In the genomic region with DNA sequence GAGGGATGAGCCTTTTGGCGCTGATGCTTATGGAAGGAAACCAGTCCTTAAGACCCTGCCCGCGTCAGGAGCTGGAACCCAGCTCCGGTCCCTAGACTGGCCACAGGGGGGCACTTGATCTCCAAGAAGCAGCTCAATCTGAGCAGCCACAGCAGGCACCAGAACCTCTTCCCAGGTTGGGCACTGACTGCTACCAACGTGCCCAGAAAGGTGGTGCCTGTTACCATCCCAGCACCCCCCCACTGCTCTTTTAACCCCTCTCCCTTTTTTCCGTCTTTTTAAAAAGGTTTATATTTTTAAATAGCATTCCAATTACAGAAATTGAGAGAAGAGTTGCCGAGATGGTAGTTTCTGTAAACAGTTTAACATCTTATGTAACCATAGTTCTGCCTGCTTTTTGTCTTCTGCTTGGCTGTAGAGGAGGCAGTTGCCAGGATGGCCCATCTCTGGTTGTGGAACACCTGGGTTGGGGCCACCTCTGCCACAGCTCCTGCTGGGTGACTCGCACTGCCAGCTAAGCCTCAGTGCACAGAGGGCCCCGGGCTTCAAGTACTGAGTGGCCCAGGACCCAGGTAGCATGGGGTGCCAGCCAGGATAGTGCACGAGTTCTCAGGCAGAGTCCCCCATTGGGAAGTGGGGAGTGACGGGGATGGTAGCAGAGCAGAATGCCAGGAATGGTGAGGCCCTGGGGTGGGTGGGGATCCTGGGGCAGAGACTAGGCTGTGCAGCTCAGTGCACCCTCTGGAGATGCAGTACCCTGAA, we compare ENCODE assay signal across 8 cellular contexts.
DNase-seq lines count a peak whose midpoint lies in the region; ATAC-seq lines count a peak whose summit lies in the region.

No MANE protein-coding gene starts in this region.

- peaks cover 10% of the 10 kb centered on the region for H3K36me3 Mint-ChIP-seq in central memory CD8-positive, alpha-beta T cell (ENCODE audit: insufficient read depth)

- no peak overlapping the region for H3K4me3 Mint-ChIP-seq in central memory CD8-positive, alpha-beta T cell

- peak; percentile 54 for ATAC-seq in GM18508 (IDR thresholded peaks at IDR 0.05; ENCODE audit: insufficient read depth, unreplicated experiment)
- peak; percentile 58 for ATAC-seq in central memory CD8-positive, alpha-beta T cell (replicated peaks; ENCODE audit: extremely low read depth, poor library complexity, severe bottlenecking)

- H3K27ac Mint-ChIP-seq in central memory CD8-positive, alpha-beta T cell (ENCODE audit: low read depth) = no peak overlapping the region

- no peaks in the 10 kb centered on the region for H3K9me3 Mint-ChIP-seq in central memory CD8-positive, alpha-beta T cell

- no peaks in the 10 kb centered on the region for H3K27me3 Mint-ChIP-seq in central memory CD8-positive, alpha-beta T cell

- DNase-seq in ACHN (peak; percentile 65), LHCN-M2 (ENCODE audit: low read depth) (peak; percentile 39), left kidney (ENCODE audit: low read depth, low spot score) (peak; percentile 82), NCI-H187 (lab: John Stamatoyannopoulos, UW) (no peak)
- peak; percentile 17 for DNase-seq in activated CD4-positive, CD25-positive, alpha-beta regulatory T cell treated with anti-CD3 and anti-CD28 coated beads, Interleukin-2, amount 50 U/mL, for 16 hours (ENCODE audit: low read depth, low spot score)
- peak in 1 of 2 donors; percentile 16 for DNase-seq in central memory CD8-positive, alpha-beta T cell (ENCODE audit: low spot score in 2 of 2)
- DNase-seq in stimulated activated CD4-positive, alpha-beta T cell treated with anti-CD3 and anti-CD28 coated beads, Interleukin-4, amount 100 ng/mL, for 4 hours = peak; percentile 48 to 54

- in situ Hi-C loops in ACHN (cut with HindIII; ENCODE audit: low pct_ligation_motif_present, low pct_unique_long_range_greater_than_20kb, low sequenced_read_pairs) = no loop called here

- H3K4me1 Mint-ChIP-seq in central memory CD8-positive, alpha-beta T cell = peaks cover 7% of the 10 kb centered on the region

Comparison
In these comparisons a context has a peak if more than half of its experiments do, and no peak if none do; other contexts are left out.
1. DNase-seq: peak in ACHN (single experiment), LHCN-M2 (single experiment), activated CD4-positive, CD25-positive, alpha-beta regulatory T cell treated with anti-CD3 and anti-CD28 coated beads, Interleukin-2, amount 50 U/mL, for 16 hours (single experiment), left kidney (single experiment) and stimulated activated CD4-positive, alpha-beta T cell treated with anti-CD3 and anti-CD28 coated beads, Interleukin-4, amount 100 ng/mL, for 4 hours (2 of 2); none in NCI-H187 (0 of 2).